ENCODE assay signal across 8 cellular contexts in genomic region chr20:62740286-62741141, GRCh38. TPM values are rescaled to one million over a fixed set of nuclear protein-coding genes. Genes with fewer than 3 reads are reported as not detected.
DNase-seq lines count a peak whose midpoint lies in the region; ATAC-seq and TF ChIP-seq lines count a peak whose summit lies in the region.

No MANE protein-coding gene starts in this region.

- no peaks in the 10 kb centered on the region for H3K36me3 ChIP-seq in CD8-positive, alpha-beta T cell (ENCODE audit: insufficient read depth, low read length)
- H3K36me3 ChIP-seq in duodenal mucosa (ENCODE audit: control insufficient read depth in 1 of 2, insufficient read depth in 2 of 2, low read length in 2 of 2) (no peaks in the 10 kb centered on the region), aorta (ENCODE audit: control insufficient read depth in 1 of 2, insufficient read depth in 2 of 2, low read length in 1 of 2) (no peaks in the 10 kb centered on the region)

- H3K9ac ChIP-seq in duodenal mucosa (ENCODE audit: low read depth in 1 of 2, low read length in 2 of 2), result no peak overlapping the region

- H3K27me3 ChIP-seq in CD8-positive, alpha-beta T cell (ENCODE audit: insufficient read depth, low read length), result no peaks in the 10 kb centered on the region
- H3K27me3 ChIP-seq in duodenal mucosa (ENCODE audit: control insufficient read depth in 1 of 2, insufficient read depth in 2 of 2, low read length in 2 of 2), result peaks cover 3 to 10% of the 10 kb centered on the region in 2 donors
- no peaks in the 10 kb centered on the region for H3K27me3 ChIP-seq in aorta (ENCODE audit: control insufficient read depth in 1 of 2, insufficient read depth in 2 of 2, low read length in 1 of 2)

- peak; percentile 55 to 85 (median 76) for DNase-seq in CD8-positive, alpha-beta T cell
- peak; percentile 96 to 97 for DNase-seq in Kasumi-1 (lab: John Stamatoyannopoulos, UW)
- DNase-seq in activated CD4-positive, alpha-beta T cell treated with anti-CD3 and anti-CD28 coated beads, Interleukin-2, amount 10 ng/mL, durations not matched to agents 24 days and 14 days, result peak; percentile 96
- DNase-seq in osteocyte (ENCODE audit: extremely low spot score, unreplicated experiment), result no peak
- DNase-seq in aorta, result peak; percentile 50 to 68

- ATAC-seq in CD8-positive, alpha-beta T cell, result peak; percentile 80
- ATAC-seq in GM21717 (IDR thresholded peaks at IDR 0.05; ENCODE audit: unreplicated experiment) (peak; percentile 63), aorta (ENCODE audit: low FRiP score) (no peak), GM19324 (IDR thresholded peaks at IDR 0.05; ENCODE audit: low FRiP score, unreplicated experiment) (no peak)

- peaks cover 47% of the 10 kb centered on the region for H3K4me1 ChIP-seq in CD8-positive, alpha-beta T cell (ENCODE audit: insufficient read depth, low read length)
- H3K4me1 ChIP-seq in duodenal mucosa (ENCODE audit: control insufficient read depth in 1 of 2, insufficient read depth in 2 of 2, low read length in 2 of 2), result peaks cover 0 to 11% of the 10 kb centered on the region in 2 donors
- no peaks in the 10 kb centered on the region for H3K4me1 ChIP-seq in aorta (ENCODE audit: control insufficient read depth in 1 of 2, insufficient read depth in 2 of 2, low read length in 2 of 2)

- intact Hi-C loops in CD8-positive, alpha-beta T cell (cut with DNase I, micrococcal nuclease), result loop anchor here (1.0 to 2.0 kb wide), 5 partner anchors 24 to 89 kb away; partner anchors contain the start of gene OGFR (in 1 of the 2)
- intact Hi-C loops in activated CD4-positive, alpha-beta T cell treated with anti-CD3 and anti-CD28 coated beads, Interleukin-2, amount 10 ng/mL, durations not matched to agents 24 days and 14 days (cut with micrococcal nuclease), result loop anchor here (1.0 to 5.0 kb wide), 5 partner anchors 19 to 438 kb away; partner anchors contain the start of gene ADRM1
- intact Hi-C loops in aorta (cut with DNase I), result no loop called here

- peak overlapping the region; percentile 88 for H3K27ac Mint-ChIP-seq in CD8-positive, alpha-beta T cell
- peak overlapping the region; percentile 80 for H3K27ac Mint-ChIP-seq in activated CD4-positive, alpha-beta T cell treated with anti-CD3 and anti-CD28 coated beads, Interleukin-2, amount 10 ng/mL, durations not matched to agents 24 days and 14 days
- H3K27ac Mint-ChIP-seq in osteocyte (ENCODE audit: unreplicated experiment), result peak overlapping the region; percentile 2

- CTCF ChIA-PET in CD8-positive, alpha-beta T cell (lab: Charles Lee), result interaction anchor here (0.6 to 1.8 kb wide), 5 partner anchors 43 to 71 kb away, joined by 3 to 5 read pairs (median 3); no protein-coding TSS in a partner anchor

- peak overlapping the region; percentile 72 for H3K27ac ChIP-seq in CD8-positive, alpha-beta T cell (ENCODE audit: low read depth, low read length)
- peak overlapping the region; percentile 25 for H3K27ac ChIP-seq in duodenal mucosa (ENCODE audit: low read depth, low read length)
- H3K27ac ChIP-seq in aorta (ENCODE audit: low read depth in 1 of 2, low read length in 2 of 2), result no peak overlapping the region

- POLR2A ChIA-PET in CD8-positive, alpha-beta T cell (lab: Charles Lee), result interaction anchor here (0.8 to 3.8 kb wide), 4 partner anchors 10 to 84 kb away, joined by 3 to 23 read pairs (median 6); no protein-coding TSS in a partner anchor

- peak overlapping the region; percentile 50 for H3K4me3 ChIP-seq in CD8-positive, alpha-beta T cell (ENCODE audit: low read depth, low read length)
- H3K4me3 ChIP-seq in duodenal mucosa (ENCODE audit: low read depth in 1 of 2, low read length in 2 of 2) (peak overlapping the region in 1 of 2 donors; percentile 32), aorta (ENCODE audit: low read length in 2 of 2) (no peak overlapping the region)

- no peaks in the 10 kb centered on the region for H3K36me3 Mint-ChIP-seq in CD8-positive, alpha-beta T cell
- no peaks in the 10 kb centered on the region for H3K36me3 Mint-ChIP-seq in activated CD4-positive, alpha-beta T cell treated with anti-CD3 and anti-CD28 coated beads, Interleukin-2, amount 10 ng/mL, durations not matched to agents 24 days and 14 days (ENCODE audit: low read depth)
- no peaks in the 10 kb centered on the region for H3K36me3 Mint-ChIP-seq in osteocyte (ENCODE audit: unreplicated experiment)

- no peaks in the 10 kb centered on the region for H3K9me3 ChIP-seq in CD8-positive, alpha-beta T cell (ENCODE audit: low read length)
- no peaks in the 10 kb centered on the region for H3K9me3 ChIP-seq in duodenal mucosa (ENCODE audit: control insufficient read depth in 1 of 2, low read length in 2 of 2)
- H3K9me3 ChIP-seq in aorta (ENCODE audit: control insufficient read depth, low read length), result no peaks in the 10 kb centered on the region

- 53 to 59% methylated on average over 28 of the region's 28 CpGs for WGBS in aorta, 2 donors

- no peaks in the 10 kb centered on the region for H3K9me3 Mint-ChIP-seq in CD8-positive, alpha-beta T cell
- H3K9me3 Mint-ChIP-seq in activated CD4-positive, alpha-beta T cell treated with anti-CD3 and anti-CD28 coated beads, Interleukin-2, amount 10 ng/mL, durations not matched to agents 24 days and 14 days, result no peaks in the 10 kb centered on the region
- H3K9me3 Mint-ChIP-seq in osteocyte (ENCODE audit: unreplicated experiment), result no peaks in the 10 kb centered on the region

- peaks cover 5% of the 10 kb centered on the region for H3K27me3 Mint-ChIP-seq in CD8-positive, alpha-beta T cell (ENCODE audit: low read depth)
- peaks cover 11% of the 10 kb centered on the region for H3K27me3 Mint-ChIP-seq in activated CD4-positive, alpha-beta T cell treated with anti-CD3 and anti-CD28 coated beads, Interleukin-2, amount 10 ng/mL, durations not matched to agents 24 days and 14 days
- peaks cover 9% of the 10 kb centered on the region for H3K27me3 Mint-ChIP-seq in osteocyte (ENCODE audit: unreplicated experiment)

- H3K4me1 Mint-ChIP-seq in CD8-positive, alpha-beta T cell (ENCODE audit: low read depth), result peaks cover 38% of the 10 kb centered on the region
- H3K4me1 Mint-ChIP-seq in activated CD4-positive, alpha-beta T cell treated with anti-CD3 and anti-CD28 coated beads, Interleukin-2, amount 10 ng/mL, durations not matched to agents 24 days and 14 days, result peaks cover 32% of the 10 kb centered on the region
- H3K4me1 Mint-ChIP-seq in osteocyte (ENCODE audit: unreplicated experiment), result peaks cover 14% of the 10 kb centered on the region

- peak overlapping the region; percentile 74 for H3K4me3 Mint-ChIP-seq in CD8-positive, alpha-beta T cell
- H3K4me3 Mint-ChIP-seq in activated CD4-positive, alpha-beta T cell treated with anti-CD3 and anti-CD28 coated beads, Interleukin-2, amount 10 ng/mL, durations not matched to agents 24 days and 14 days, result peak overlapping the region; percentile 75
- H3K4me3 Mint-ChIP-seq in osteocyte (ENCODE audit: unreplicated experiment), result no peak overlapping the region

- no peak for TF ChIP-seq CTCF in CD8-positive, alpha-beta T cell (IDR thresholded peaks at IDR 0.05)
- TF ChIP-seq CTCF in osteocyte (IDR thresholded peaks at IDR 0.05), result no peak

RNA-seq across cellular contexts. Expression of gene NTSR1, which starts 31.9 kb away (rescaled TPM):
- not detected for total RNA-seq in CD8-positive, alpha-beta T cell
- total RNA-seq in activated CD4-positive, alpha-beta T cell treated with anti-CD3 and anti-CD28 coated beads, Interleukin-2, amount 10 ng/mL, durations not matched to agents 24 days and 14 days, result not detected in 2 replicates
- 0.11 and 0.16 TPM in 2 replicates for total RNA-seq in osteocyte
- total RNA-seq in aorta, result not detected
- not detected for polyA plus RNA-seq in aorta

RNA-seq across cellular contexts. Expression of gene MRGBP, which starts 55.8 kb away (rescaled TPM):
- total RNA-seq in CD8-positive, alpha-beta T cell, result 1 to 10 TPM; 7.8 to 8.6 TPM
- total RNA-seq in activated CD4-positive, alpha-beta T cell treated with anti-CD3 and anti-CD28 coated beads, Interleukin-2, amount 10 ng/mL, durations not matched to agents 24 days and 14 days, result 19.4 and 19.6 TPM in 2 replicates
- total RNA-seq in osteocyte (11.2 and 11.4 TPM in 2 replicates), aorta (1 to 10 TPM; 7.5 to 7.6 TPM)
- polyA plus RNA-seq in aorta, result 1 to 10 TPM; 4.0 to 7.8 TPM

Comparison
In these comparisons a context has a peak if more than half of its experiments do, and no peak if none do; other contexts are left out.
1. ATAC-seq: peak in CD8-positive, alpha-beta T cell (single experiment) and GM21717 (single experiment); none in aorta (single experiment) and GM19324 (single experiment).
2. H3K27ac ChIP-seq: peak in CD8-positive, alpha-beta T cell (single experiment) and duodenal mucosa (single experiment); none in aorta (0 of 2).
3. H3K27ac Mint-ChIP-seq: peak in every context shown above with its lines; median percentile 88 in CD8-positive, alpha-beta T cell; 80 in activated CD4-positive, alpha-beta T cell treated with anti-CD3 and anti-CD28 coated beads, Interleukin-2, amount 10 ng/mL, durations not matched to agents 24 days and 14 days; 2 in osteocyte.
4. intact Hi-C loops: an anchor here in CD8-positive, alpha-beta T cell (1.0 to 2.0 kb wide) and activated CD4-positive, alpha-beta T cell treated with anti-CD3 and anti-CD28 coated beads, Interleukin-2, amount 10 ng/mL, durations not matched to agents 24 days and 14 days (1.0 to 5.0 kb wide); none called in aorta.